ENCODE assay signal across 5 cellular contexts in genomic region chr17:40858667-40859066, GRCh38. TPM values are rescaled to one million over a fixed set of nuclear protein-coding genes. Genes with fewer than 3 reads are reported as not detected.
"Had no signal": no experiment of that assay in that cellular context is flagged by ENCODE, and none has a peak within 500 bp of the region (broad histone marks: within the 10 kb centered on the region; RNA-seq: fewer than 3 reads in every experiment).

No MANE protein-coding gene starts in this region.

RNA-seq across cellular contexts. Expression of gene KRT12, which starts 8.4 kb away (rescaled TPM):
- total RNA-seq: HT1080, LHCN-M2, MCF 10A, Right ventricle myocardium superior, SJSA1 had no signal

RNA-seq across cellular contexts. Expression of gene KRT20, which starts 26.4 kb away (rescaled TPM):
- total RNA-seq: HT1080, LHCN-M2, MCF 10A, Right ventricle myocardium superior, SJSA1 had no signal

RNA-seq across cellular contexts. Expression of gene KRT28, which starts 58.9 kb away (rescaled TPM):
- total RNA-seq: HT1080, LHCN-M2, MCF 10A, Right ventricle myocardium superior, SJSA1 had no signal
